Comparison of ENCODE assay signal across 12 cellular contexts in genomic region chr6:106527979-106528378, GRCh38.
DNase-seq lines count a peak whose midpoint lies in the region; ATAC-seq, FAIRE-seq and TF ChIP-seq lines count a peak whose summit lies in the region.
"Had no signal": no experiment of that assay in that cellular context is flagged by ENCODE, and none has a peak within 500 bp of the region (broad histone marks: within the 10 kb centered on the region; RNA-seq: fewer than 3 reads in every experiment).

No MANE protein-coding gene starts in this region.

- H3K4me1 ChIP-seq in GM23338 (ENCODE audit: insufficient read depth) (0 out of 2 replicates have a peak, but pooled peaks cover 4% of the 10 kb centered on the region), HepG2 (ENCODE audit: insufficient read depth, low read length) (no peaks in the 10 kb centered on the region)

- no peak for ATAC-seq in GM23338
- no peak for ATAC-seq in HepG2
- no peak for ATAC-seq in HG03354 (IDR thresholded peaks at IDR 0.05; ENCODE audit: poor library complexity, severe bottlenecking, unreplicated experiment)
- ATAC-seq: heart right ventricle had no signal

- no peak for TF ChIP-seq RAD21 in HepG2 (CRISPR knock-in tag; IDR thresholded peaks at IDR 0.05)

- TF ChIP-seq EP300 in HepG2 (IDR thresholded peaks at IDR 0.05; ENCODE audit: low read depth in 2 of 2, low read length in 2 of 2) (no peak), HepG2 (CRISPR knock-in tag; IDR thresholded peaks at IDR 0.05; ENCODE audit: borderline replicate concordance) (no peak)

- no peaks in the 10 kb centered on the region for H3F3A ChIP-seq in GM23338 (replicated peaks; ENCODE audit: low read depth)

- H3K36me3 ChIP-seq in GM23338 (ENCODE audit: insufficient read depth) (no peaks in the 10 kb centered on the region), HepG2 (replicated peaks in 1 of 2; ENCODE audit: control insufficient read depth in 1 of 2, insufficient read depth in 2 of 2, low read length in 2 of 2) (peaks cover 4 to 41% of the 10 kb centered on the region in 2 experiments; a peak in 4 of 5 replicates)

- BruUV-seq in HepG2 (replicated peaks; lab: Mats Ljungman, UMichigan): no TSS peak

- peaks cover 14% of the 10 kb centered on the region; the same call in 2 of the 3 replicates for H3K4me1 Mint-ChIP-seq in GM23338
- H3K4me1 Mint-ChIP-seq in activated T-helper 1 cell treated with anti-CD3 and anti-CD28 coated beads, Interleukin-12 subunit alpha, Interleukin-12 subunit beta, Interleukin-2, Interleukin-4 antibody, amounts not matched to agents 30 ng/mL and 10 ng/mL and 1 ng/mL, durations not matched to agents 14 hours and 24 hours and 36 hours (ENCODE audit: low read depth): peaks cover 59% of the 10 kb centered on the region

- H3K27me3 ChIP-seq in GM23338 (ENCODE audit: insufficient read depth) (no peaks in the 10 kb centered on the region), HepG2 (ENCODE audit: control insufficient read depth in 1 of 2, insufficient read depth in 2 of 2, low read length in 2 of 2) (no peaks in the 10 kb centered on the region)
- H3K27me3 ChIP-seq: heart right ventricle had no signal

- 94% methylated on average over 3 of the region's 3 CpGs for WGBS in HepG2 (ENCODE audit: low lambda C conversion rate)

- in situ Hi-C loops in HepG2 (cut with HindIII; ENCODE audit: extremely low pct_ligation_motif_present, low pct_unique_long_range_greater_than_20kb) (no loop called here), KBM-7 (cut with MboI; ENCODE audit: low pct_unique_long_range_greater_than_20kb, low sequenced_read_pairs) (no loop called here)

- H3K9me3 ChIP-seq in HepG2 (ENCODE audit: low read length): no peaks in the 10 kb centered on the region
- H3K9me3 ChIP-seq: heart right ventricle had no signal

- TF ChIP-seq POLR2A in HepG2 (IDR thresholded peaks at IDR 0.05; ENCODE audit: insufficient read depth in 1 of 2, low read depth in 2 of 2, low read length in 2 of 2): no peak

- H3K4me3 Mint-ChIP-seq in GM23338: no peak overlapping the region
- no peak overlapping the region for H3K4me3 Mint-ChIP-seq in activated T-helper 1 cell treated with anti-CD3 and anti-CD28 coated beads, Interleukin-12 subunit alpha, Interleukin-12 subunit beta, Interleukin-2, Interleukin-4 antibody, amounts not matched to agents 30 ng/mL and 10 ng/mL and 1 ng/mL, durations not matched to agents 14 hours and 24 hours and 36 hours
- H3K4me3 Mint-ChIP-seq: T-helper 1 cell treated with Interleukin-12 subunit alpha and Interleukin-12 subunit beta and Interleukin-4 antibody, amounts not matched to agents 30 μg/mL and 1 μg/mL, for 36 hours had no signal

- H3K9me2 ChIP-seq in GM23338 (ENCODE audit: insufficient read depth): no peaks in the 10 kb centered on the region

- no peaks in the 10 kb centered on the region for H3K27me3 Mint-ChIP-seq in GM23338 (ENCODE audit: insufficient read depth, low read depth, poor library complexity)
- H3K27me3 Mint-ChIP-seq in activated T-helper 1 cell treated with anti-CD3 and anti-CD28 coated beads, Interleukin-12 subunit alpha, Interleukin-12 subunit beta, Interleukin-2, Interleukin-4 antibody, amounts not matched to agents 30 ng/mL and 10 ng/mL and 1 ng/mL, durations not matched to agents 14 hours and 24 hours and 36 hours (ENCODE audit: insufficient read depth): no peaks in the 10 kb centered on the region

- TF ChIP-seq CTCF in GM23338 (conservative IDR thresholded peaks at IDR 0.05; ENCODE audit: low read depth in 2 of 2) (no peak), HepG2 (CRISPR knock-in tag; IDR thresholded peaks at IDR 0.05) (no peak)

- intact Hi-C loops in activated T-helper 1 cell treated with anti-CD3 and anti-CD28 coated beads, Interleukin-12 subunit alpha, Interleukin-12 subunit beta, Interleukin-2, Interleukin-4 antibody, amounts not matched to agents 30 ng/mL and 10 ng/mL and 1 ng/mL, durations not matched to agents 14 hours and 24 hours and 36 hours (cut with micrococcal nuclease): loop anchor here (5.0 to 10.0 kb wide), 5 partner anchors 587 to 1743 kb away; partner anchors contain the start of genes BEND3 and PDSS2
- intact Hi-C loops in HepG2 (cut with micrococcal nuclease; ENCODE audit: unreplicated experiment): no loop called here

- CTCF ChIA-PET in HepG2 (lab: Yijun Ruan, JAX; ENCODE audit: low intra/inter-chr PET ratio, low total read pairs): no interaction called here

- no peaks in the 10 kb centered on the region for H3K9me3 Mint-ChIP-seq in GM23338
- H3K9me3 Mint-ChIP-seq in activated T-helper 1 cell treated with anti-CD3 and anti-CD28 coated beads, Interleukin-12 subunit alpha, Interleukin-12 subunit beta, Interleukin-2, Interleukin-4 antibody, amounts not matched to agents 30 ng/mL and 10 ng/mL and 1 ng/mL, durations not matched to agents 14 hours and 24 hours and 36 hours: no peaks in the 10 kb centered on the region
- H3K9me3 Mint-ChIP-seq: T-helper 1 cell treated with Interleukin-12 subunit alpha and Interleukin-12 subunit beta and Interleukin-4 antibody, amounts not matched to agents 30 μg/mL and 1 μg/mL, for 36 hours had no signal

- H2AFZ ChIP-seq in GM23338 (no peak overlapping the region), HepG2 (ENCODE audit: low read length) (no peak overlapping the region)

- peak overlapping the region; percentile 24; the same call in 1 of the 2 replicates for H3K27ac Mint-ChIP-seq in GM23338
- H3K27ac Mint-ChIP-seq in activated T-helper 1 cell treated with anti-CD3 and anti-CD28 coated beads, Interleukin-12 subunit alpha, Interleukin-12 subunit beta, Interleukin-2, Interleukin-4 antibody, amounts not matched to agents 30 ng/mL and 10 ng/mL and 1 ng/mL, durations not matched to agents 14 hours and 24 hours and 36 hours: peak overlapping the region; percentile 63

- H3K79me2 ChIP-seq in GM23338 (replicated peaks; ENCODE audit: insufficient read depth) (no peaks in the 10 kb centered on the region), HepG2 (ENCODE audit: insufficient read depth, low read length) (no peaks in the 10 kb centered on the region)

- H3K27ac ChIP-seq in GM23338 (ENCODE audit: low read depth): no peak overlapping the region
- H3K27ac ChIP-seq in HepG2 (ENCODE audit: extremely low read length, insufficient read depth, low read length): no peak overlapping the region
- H3K27ac ChIP-seq: heart right ventricle had no signal

- H3K9ac ChIP-seq in HepG2 (ENCODE audit: insufficient read depth, low read depth, low read length): no peak overlapping the region

- no peak overlapping the region for H3K4me2 ChIP-seq in GM23338
- H3K4me2 ChIP-seq in HepG2 (ENCODE audit: low read depth, low read length): no peak overlapping the region

- DNase-seq in AG08395 (ENCODE audit: low spot score) (peak; percentile 83), GM23338 (ENCODE audit: low spot score) (no peak), hepatic stellate cell (ENCODE audit: low spot score) (peak; percentile 34), HepG2 (ENCODE audit: low spot score) (no peak), KBM-7 (no peak), NCI-H1092 (lab: John Stamatoyannopoulos, UW) (no peak)
- DNase-seq in activated T-helper 1 cell treated with anti-CD3 and anti-CD28 coated beads, Interleukin-12 subunit alpha, Interleukin-12 subunit beta, Interleukin-2, Interleukin-4 antibody, amounts not matched to agents 30 ng/mL and 10 ng/mL and 1 ng/mL, durations not matched to agents 14 hours and 24 hours and 36 hours (ENCODE audit: low spot score): no peak
- DNase-seq: amygdala, heart right ventricle had no signal

- H4K20me1 ChIP-seq in GM23338 (replicated peaks; ENCODE audit: insufficient read depth) (no peaks in the 10 kb centered on the region), HepG2 (ENCODE audit: insufficient read depth, low read length) (no peaks in the 10 kb centered on the region)

- H3K4me3 ChIP-seq in GM23338: no peak overlapping the region
- no peak overlapping the region for H3K4me3 ChIP-seq in HepG2 (replicated peaks in 1 of 3; ENCODE audit: insufficient read depth in 1 of 3, low read depth in 2 of 3, low read length in 3 of 3)
- H3K4me3 ChIP-seq: heart right ventricle had no signal

- no peaks in the 10 kb centered on the region for H3K36me3 Mint-ChIP-seq in GM23338 (ENCODE audit: low read depth)
- H3K36me3 Mint-ChIP-seq in activated T-helper 1 cell treated with anti-CD3 and anti-CD28 coated beads, Interleukin-12 subunit alpha, Interleukin-12 subunit beta, Interleukin-2, Interleukin-4 antibody, amounts not matched to agents 30 ng/mL and 10 ng/mL and 1 ng/mL, durations not matched to agents 14 hours and 24 hours and 36 hours (ENCODE audit: low read depth): peaks cover 48% of the 10 kb centered on the region

- POLR2A ChIA-PET in HepG2 (lab: Yijun Ruan, JAX): no interaction called here

- FAIRE-seq in HepG2 (lab: Jason Lieb, UNC): no peak
- FAIRE-seq: G401.6 had no signal

TF ChIP-seq in GM23338, 12 proteins besides CTCF, POLR2A, EP300 and RAD21:
- no peak for TF ChIP-seq STAT1 (IDR thresholded peaks at IDR 0.05; ENCODE audit: unreplicated experiment)

TF ChIP-seq in HepG2, 621 proteins besides CTCF, POLR2A, EP300 and RAD21:
- TF ChIP-seq ZMAT3 (CRISPR knock-in tag; conservative IDR thresholded peaks at IDR 0.05) (no peak), ZNF678 (CRISPR knock-in tag; IDR thresholded peaks at IDR 0.05) (no peak)
TF ChIP-seq in HepG2: peak in this region for 0.

Comparison
In these comparisons a context has a peak if more than half of its experiments do, and no peak if none do; other contexts are left out.
1. DNase-seq: peak in AG08395 (single experiment) and hepatic stellate cell (single experiment); none in GM23338 (single experiment), activated T-helper 1 cell treated with anti-CD3 and anti-CD28 coated beads, Interleukin-12 subunit alpha, Interleukin-12 subunit beta, Interleukin-2, Interleukin-4 antibody, amounts not matched to agents 30 ng/mL and 10 ng/mL and 1 ng/mL, durations not matched to agents 14 hours and 24 hours and 36 hours (single experiment), HepG2 (single experiment), KBM-7 (single experiment) and NCI-H1092 (single experiment).